Comparison of ENCODE assay signal across 13 cellular contexts in genomic region chr2:63875143-63875542, GRCh38. TPM values are rescaled to one million over a fixed set of nuclear protein-coding genes. Genes with fewer than 3 reads are reported as not detected.
A peak's percentile ranks its signal among the peaks of the same experiment; 100 is the strongest.
DNase-seq lines count a peak whose midpoint lies in the region; ATAC-seq and TF ChIP-seq lines count a peak whose summit lies in the region.
"Had no signal": no experiment of that assay in that cellular context is flagged by ENCODE, and none has a peak within 500 bp of the region (broad histone marks: within the 10 kb centered on the region; RNA-seq: fewer than 3 reads in every experiment).

No MANE protein-coding gene starts in this region.

- no peak for TF ChIP-seq CTCF in WTC11 (IDR thresholded peaks at IDR 0.05)
- TF ChIP-seq CTCF in prostate gland (IDR thresholded peaks at IDR 0.05), result no peak

- no peaks in the 10 kb centered on the region for H3K4me1 ChIP-seq in CD8-positive, alpha-beta memory T cell (ENCODE audit: insufficient read depth, low read length)
- no peaks in the 10 kb centered on the region for H3K4me1 ChIP-seq in prostate gland (replicated peaks)

- no peak overlapping the region for H3K4me3 ChIP-seq in CD8-positive, alpha-beta memory T cell (ENCODE audit: low read length)
- H3K4me3 ChIP-seq in prostate gland, result no peak overlapping the region
- H3K4me3 ChIP-seq: stomach had no signal

- H3K9me3 Mint-ChIP-seq in CD8-positive, alpha-beta memory T cell, result no peaks in the 10 kb centered on the region
- H3K9me3 Mint-ChIP-seq in WTC11, result no peaks in the 10 kb centered on the region

- POLR2A ChIA-PET in CD8-positive, alpha-beta memory T cell (lab: Charles Lee), result no interaction called here
- POLR2A ChIA-PET in WTC11 (lab: Charles Lee), result interaction anchor here (0.7 kb wide), 1 partner anchor 173 kb away, joined by 4 read pairs; no protein-coding TSS in a partner anchor

- H3K9me3 ChIP-seq in CD8-positive, alpha-beta memory T cell (ENCODE audit: low read length), result no peaks in the 10 kb centered on the region
- no peaks in the 10 kb centered on the region for H3K9me3 ChIP-seq in prostate gland
- H3K9me3 ChIP-seq: neutrophil, stomach had no signal

- H3K4me3 Mint-ChIP-seq in CD8-positive, alpha-beta memory T cell, result no peak overlapping the region
- no peak overlapping the region for H3K4me3 Mint-ChIP-seq in WTC11

- DNase-seq in CD8-positive, alpha-beta memory T cell, result no peak
- DNase-seq in WTC11 (ENCODE audit: low spot score) (no peak), prostate gland (ENCODE audit: low spot score) (peak; percentile 12), DMS153 (lab: John Stamatoyannopoulos, UW) (no peak), medulla oblongata (ENCODE audit: extremely low spot score) (no peak)
- DNase-seq: COR-L47; NCI-H524; stimulated activated CD4-positive, alpha-beta T cell treated with anti-CD3 and anti-CD28 coated beads, Interleukin-2, amount 100 ng/mL, for 24 hours; stomach had no signal

- WGBS in prostate gland, result 8% methylated on average over 1 of the region's 1 CpG

- H3K27ac Mint-ChIP-seq in CD8-positive, alpha-beta memory T cell, result peak overlapping the region in 5 of 8 donors; percentile 2 to 48 (median 26)
- H3K27ac Mint-ChIP-seq in WTC11, result peak overlapping the region; percentile 78

- no peak overlapping the region for H3K27ac ChIP-seq in CD8-positive, alpha-beta memory T cell (ENCODE audit: low read depth, low read length)
- peak overlapping the region in 1 of 2 donors; percentile 13 for H3K27ac ChIP-seq in prostate gland
- H3K27ac ChIP-seq: neutrophil had no signal

- intact Hi-C loops in prostate gland (cut with DNase I), result no loop called here

- peaks cover 15% of the 10 kb centered on the region for H3K36me3 ChIP-seq in CD8-positive, alpha-beta memory T cell (ENCODE audit: insufficient read depth, low read length)
- H3K36me3 ChIP-seq in prostate gland, result no peaks in the 10 kb centered on the region

- no peaks in the 10 kb centered on the region for H3K27me3 Mint-ChIP-seq in CD8-positive, alpha-beta memory T cell
- H3K27me3 Mint-ChIP-seq in WTC11 (ENCODE audit: low read depth), result no peaks in the 10 kb centered on the region

- H3K36me3 Mint-ChIP-seq in CD8-positive, alpha-beta memory T cell, result peaks cover 0 to 70% (median 19%) of the 10 kb centered on the region in 3 donors
- H3K36me3 Mint-ChIP-seq in WTC11, result peaks cover 78% of the 10 kb centered on the region

- H3K27me3 ChIP-seq in CD8-positive, alpha-beta memory T cell (ENCODE audit: insufficient read depth, low read length, poor library complexity, severe bottlenecking), result no peaks in the 10 kb centered on the region
- no peaks in the 10 kb centered on the region for H3K27me3 ChIP-seq in prostate gland (replicated peaks; ENCODE audit: insufficient read depth)
- H3K27me3 ChIP-seq: neutrophil, stomach had no signal

- TF ChIP-seq POLR2A in prostate gland (IDR thresholded peaks at IDR 0.05), result no peak

- no peak for ATAC-seq in WTC11
- ATAC-seq in esophagus mucosa, result peak; percentile 80
- no peak for ATAC-seq in GM18517 (IDR thresholded peaks at IDR 0.05; ENCODE audit: unreplicated experiment)
- ATAC-seq in HG03378 (IDR thresholded peaks at IDR 0.05; ENCODE audit: unreplicated experiment), result no peak

- H3K4me1 Mint-ChIP-seq in CD8-positive, alpha-beta memory T cell, result peaks cover 31 to 54% (median 52%) of the 10 kb centered on the region in 3 donors
- peaks cover 85% of the 10 kb centered on the region for H3K4me1 Mint-ChIP-seq in WTC11

- CTCF ChIA-PET in CD8-positive, alpha-beta memory T cell (lab: Charles Lee), result no interaction called here
- CTCF ChIA-PET in WTC11 (lab: Charles Lee), result interaction anchor here (1.8 kb wide), 1 partner anchor 176 kb away, joined by 7 read pairs; no protein-coding TSS in a partner anchor

TF ChIP-seq in WTC11, 78 proteins besides CTCF, POLR2A, EP300 and RAD21:
- peak; percentile 74 for TF ChIP-seq ZNF416 (CRISPR knock-in tag; IDR thresholded peaks at IDR 0.05)
- TF ChIP-seq EMX1 (CRISPR knock-in tag; IDR thresholded peaks at IDR 0.05), result 0 out of 2 replicates have a peak, but pooled peaks have one; percentile 31
- TF ChIP-seq ATF6 (CRISPR knock-in tag; IDR thresholded peaks at IDR 0.05), result no peak

RNA-seq across cellular contexts. Expression of gene UGP2, which starts 33.4 kb away (rescaled TPM):
- total RNA-seq in CD8-positive, alpha-beta memory T cell, result 10 to 100 TPM; 59.2 to 59.8 TPM
- 131 TPM for polyA plus RNA-seq in CD8-positive, alpha-beta memory T cell
- total RNA-seq in WTC11 (2021) (543 to 626 TPM (median 606 TPM) in 3 replicates), esophagus mucosa (87.8 TPM), prostate gland (10 to 100 TPM; 57.3 to 68.6 TPM)
